In genomic region chr4:153204247-153205027, GRCh38 we compare ENCODE assay signal across 8 cellular contexts. TPM values are rescaled to one million over a fixed set of nuclear protein-coding genes. Genes with fewer than 3 reads are reported as not detected.
A peak's percentile ranks its signal among the peaks of the same experiment; 100 is the strongest.
DNase-seq lines count a peak whose midpoint lies in the region; ATAC-seq and TF ChIP-seq lines count a peak whose summit lies in the region.

Gene TRIM2, plus strand, starts transcription at chr4:153204443. Its CDS starts 88 bp downstream, at chr4:153204531.

- no peaks in the 10 kb centered on the region for H3K9me3 ChIP-seq in RWPE2 (ENCODE audit: severe bottlenecking)
- no peaks in the 10 kb centered on the region for H3K9me3 ChIP-seq in mesodermal cell (ENCODE audit: control insufficient read depth, low read length)
- no peaks in the 10 kb centered on the region for H3K9me3 ChIP-seq in upper lobe of right lung

- no peak within 1 kb of the TSS for H3K4me3 Mint-ChIP-seq in HFFc6

- POLR2A ChIA-PET in BJ (lab: Charles Lee): no interaction called here

- H3K27ac ChIP-seq in RWPE2 (ENCODE audit: poor library complexity, severe bottlenecking): no peak within 1 kb of the TSS
- peak within 1 kb of the TSS; percentile 72 for H3K27ac ChIP-seq in mesodermal cell (ENCODE audit: low read depth, low read length, severe bottlenecking)
- H3K27ac ChIP-seq in upper lobe of right lung: peak within 1 kb of the TSS; percentile 55

- no peak within 1 kb of the TSS for H3K27ac Mint-ChIP-seq in HFFc6

- no peaks in the 10 kb centered on the region for H3K9me3 Mint-ChIP-seq in HFFc6

- H3K27me3 ChIP-seq in BJ (ENCODE audit: control insufficient read depth, insufficient read depth, low read length): no peaks in the 10 kb centered on the region
- no peaks in the 10 kb centered on the region for H3K27me3 ChIP-seq in RWPE2 (ENCODE audit: insufficient read depth, poor library complexity, severe bottlenecking)
- no peaks in the 10 kb centered on the region for H3K27me3 ChIP-seq in upper lobe of right lung

- no peaks in the 10 kb centered on the region for H3K36me3 Mint-ChIP-seq in HFFc6 (ENCODE audit: low read depth)

- 7 to 12% methylated on average over 8 to 13 of the region's 15 CpGs for WGBS in mesodermal cell (ENCODE audit: insufficient coverage in 2 of 2), 2 experiments

- intact Hi-C loops in upper lobe of right lung (cut with DNase I): no loop called here

- no peaks in the 10 kb centered on the region; the same call in 1 of the 2 replicates for H3K27me3 Mint-ChIP-seq in HFFc6 (ENCODE audit: insufficient read depth)

- H3K4me1 ChIP-seq in RWPE2 (ENCODE audit: insufficient read depth, poor library complexity, severe bottlenecking) (no peaks in the 10 kb centered on the region), mesodermal cell (ENCODE audit: control insufficient read depth, insufficient read depth, low read length, poor library complexity, severe bottlenecking) (peaks cover 24% of the 10 kb centered on the region), upper lobe of right lung (no peaks in the 10 kb centered on the region)

- H3K4me3 ChIP-seq in BJ (ENCODE audit: low read depth, low read length) (no peak within 1 kb of the TSS), RWPE2 (ENCODE audit: severe bottlenecking) (no peak within 1 kb of the TSS), epithelial cell of proximal tubule (ENCODE audit: low read depth, low read length) (peak within 1 kb of the TSS; percentile 47), mesodermal cell (ENCODE audit: extremely low read depth, insufficient read depth, low read length, poor library complexity, severe bottlenecking) (peak within 1 kb of the TSS; percentile 29), upper lobe of right lung (peak within 1 kb of the TSS; percentile 45)

- DNase-seq in BJ (ENCODE audit: low read depth) (no peak), HFFc6 (no peak), RWPE2 (ENCODE audit: low spot score) (no peak), epithelial cell of proximal tubule (ENCODE audit: low read depth) (no peak), upper lobe of right lung (peak; percentile 73)

- ATAC-seq in RWPE2 (ENCODE audit: low read depth): peak; percentile 38; the same call in 1 of the 3 replicates
- peak; percentile 85 for ATAC-seq in upper lobe of right lung
- ATAC-seq in GM18519 (IDR thresholded peaks at IDR 0.05; ENCODE audit: low FRiP score, unreplicated experiment): no peak
- no peak for ATAC-seq in HG02840 (IDR thresholded peaks at IDR 0.05; ENCODE audit: low FRiP score, unreplicated experiment)

- H3K36me3 ChIP-seq in BJ (ENCODE audit: control insufficient read depth, insufficient read depth, low read length) (no peaks in the 10 kb centered on the region), RWPE2 (ENCODE audit: low read depth) (no peaks in the 10 kb centered on the region), mesodermal cell (ENCODE audit: control insufficient read depth, insufficient read depth, low read length) (no peaks in the 10 kb centered on the region), upper lobe of right lung (no peaks in the 10 kb centered on the region)

- peaks cover 6% of the 10 kb centered on the region; the same call in 1 of the 2 replicates for H3K4me1 Mint-ChIP-seq in HFFc6 (ENCODE audit: low read depth)

- no peak for TF ChIP-seq CTCF in BJ (IDR thresholded peaks at IDR 0.05; ENCODE audit: insufficient read depth, low read depth, low read length)
- no peak for TF ChIP-seq CTCF in HFFc6 (IDR thresholded peaks at IDR 0.05)
- no peak for TF ChIP-seq CTCF in RWPE2 (IDR thresholded peaks at IDR 0.05; ENCODE audit: poor library complexity, severe bottlenecking)
- TF ChIP-seq CTCF in epithelial cell of proximal tubule (conservative IDR thresholded peaks at IDR 0.05; ENCODE audit: low read depth, low read length): no peak
- no peak for TF ChIP-seq CTCF in upper lobe of right lung (IDR thresholded peaks at IDR 0.05)

- CTCF ChIA-PET in BJ (lab: Yijun Ruan, JAX): interaction anchor here (0.8 to 3.2 kb wide), 3 partner anchors 14 to 114 kb away, joined by 3 to 12 read pairs (median 7); no protein-coding TSS in a partner anchor

RNA-seq across cellular contexts. Expression of gene TRIM2, which starts in this region (rescaled TPM):
- polyA plus RNA-seq in BJ (2011; rRNA removed): 24.5 and 34.1 TPM in 2 replicates
- polyA minus RNA-seq in BJ (2011; rRNA and poly(A)+ RNA removed): 59.0 and 97.6 TPM in 2 replicates
- 10 to 100 TPM; 32.3 to 39.6 (median 34.9) TPM for total RNA-seq in HFFc6 (2021; fragmentation: NEBNext Ultra II Directional; extraction: Animal tissue kit (Norgen Biotek cat#: 25700))
- total RNA-seq in epithelial cell of proximal tubule: 38.2 and 40.8 TPM in 2 replicates
- 24.0 TPM for polyA plus RNA-seq in mesodermal cell (2013, experiment 1 of 2)
- polyA plus RNA-seq in mesodermal cell (2013, experiment 2 of 2): 22.8 TPM
- 35.9 TPM for total RNA-seq in upper lobe of right lung

Comparison
In these comparisons a context has a peak if more than half of its experiments do, and no peak if none do; other contexts are left out.
1. H3K4me3 ChIP-seq: peak in epithelial cell of proximal tubule (single experiment), mesodermal cell (single experiment) and upper lobe of right lung (single experiment); none in BJ (single experiment) and RWPE2 (single experiment).
2. ATAC-seq: peak in RWPE2 (single experiment) and upper lobe of right lung (single experiment); none in GM18519 (single experiment) and HG02840 (single experiment).